In the genomic region with DNA sequence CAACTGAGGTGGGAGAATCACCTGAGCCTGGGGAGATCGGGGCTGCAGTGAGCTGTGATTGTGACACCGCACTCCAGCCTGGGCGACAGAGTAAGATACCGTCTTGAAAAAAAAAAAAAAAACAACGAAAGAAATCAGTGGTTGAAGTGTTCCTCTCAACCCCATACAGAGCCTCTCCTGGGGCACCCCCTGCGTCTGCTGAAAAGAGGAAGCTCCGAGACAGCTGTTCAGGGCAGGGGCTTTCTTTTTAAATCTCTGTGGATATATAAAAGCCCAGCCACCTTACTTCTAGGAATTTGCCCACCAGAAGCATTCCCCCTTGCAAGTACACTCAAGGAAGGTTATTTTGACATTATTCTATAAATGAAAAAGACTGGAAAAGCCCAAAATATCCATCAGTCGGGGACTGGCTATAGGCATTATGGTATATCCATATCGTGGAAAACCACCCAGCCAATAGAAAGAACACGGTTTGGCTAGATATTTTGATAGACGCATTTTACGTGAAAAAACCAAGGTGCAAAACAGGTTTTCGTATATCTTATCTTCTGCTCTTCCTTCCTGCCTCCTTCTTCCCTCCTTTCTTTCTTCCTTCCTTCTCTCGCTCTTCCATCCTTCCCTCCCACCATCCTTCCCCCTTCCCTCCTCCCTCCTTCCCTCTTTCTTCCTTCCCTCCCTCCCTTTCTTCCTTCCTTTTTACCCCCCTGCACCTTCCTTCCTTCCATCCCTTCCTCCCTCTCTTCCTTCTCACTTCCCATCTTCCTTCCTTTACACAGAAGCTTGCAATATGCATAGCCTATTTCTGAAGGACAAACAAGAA, we compare ENCODE assay signal across 8 cellular contexts. TPM values are rescaled to one million over a fixed set of nuclear protein-coding genes. Genes with fewer than 3 reads are reported as not detected.
DNase-seq lines count a peak whose midpoint lies in the region; ATAC-seq and TF ChIP-seq lines count a peak whose summit lies in the region.
"Had no signal": no experiment of that assay in that cellular context is flagged by ENCODE, and none has a peak within 500 bp of the region (broad histone marks: within the 10 kb centered on the region; RNA-seq: fewer than 3 reads in every experiment).

No MANE protein-coding gene starts in this region.

- DNase-seq in mucosa of descending colon (no peak), SJCRH30 (no peak), NCI-H1417 treated with DMSO at 0.1 percent for 48 hours (lab: John Stamatoyannopoulos, UW) (no peak), dermis blood vessel endothelial cell (no peak)

- H3K4me3 ChIP-seq in mucosa of descending colon (no peak overlapping the region), SJCRH30 (no peak overlapping the region)

- TF ChIP-seq CTCF in mucosa of descending colon (IDR thresholded peaks at IDR 0.05) = no peak

- H3K27me3 ChIP-seq in SJCRH30 = 0 out of 2 replicates have a peak, but pooled peaks cover 2% of the 10 kb centered on the region

- intact Hi-C loops in mucosa of descending colon (cut with DNase I, micrococcal nuclease) = no loop called here

- H3K9me3 ChIP-seq in mucosa of descending colon (no peaks in the 10 kb centered on the region), SJCRH30 (replicated peaks) (peaks cover 3% of the 10 kb centered on the region; the same call in 1 of the 2 replicates)

- H3K36me3 ChIP-seq in mucosa of descending colon (ENCODE audit: low read depth) = no peaks in the 10 kb centered on the region
- no peaks in the 10 kb centered on the region for H3K36me3 ChIP-seq in SJCRH30

- no peak overlapping the region for H3K27ac ChIP-seq in SJCRH30

- no peaks in the 10 kb centered on the region for H3K4me1 ChIP-seq in mucosa of descending colon (ENCODE audit: low read depth)
- no peaks in the 10 kb centered on the region for H3K4me1 ChIP-seq in SJCRH30

- ATAC-seq in GM18867 (IDR thresholded peaks at IDR 0.05; ENCODE audit: unreplicated experiment) (peak; percentile 94), GM21528 (IDR thresholded peaks at IDR 0.05; ENCODE audit: low FRiP score, unreplicated experiment) (peak; percentile 78), HG03521 (IDR thresholded peaks at IDR 0.05; ENCODE audit: unreplicated experiment) (peak; percentile 82), mucosa of descending colon (peak; percentile 51)

RNA-seq across cellular contexts. Expression of a gene that starts 9.2 kb away (rescaled TPM):
- under 1 TPM; 0.16 to 0.51 (median 0.41) TPM for total RNA-seq in mucosa of descending colon
- not detected in 2 replicates for total RNA-seq in SJCRH30 (2014; rRNA removed; shearing (Covaris generic))
- total RNA-seq in dermis blood vessel endothelial cell = not detected in 2 replicates
- total RNA-seq: HT1080 had no signal

RNA-seq across cellular contexts. Expression of a gene that starts 22.9 kb away (rescaled TPM):
- total RNA-seq in mucosa of descending colon = 10 to 100 TPM in 1 of 3 donors, 1 to 10 TPM in 2; 2.6 to 10.5 (median 3.5) TPM
- total RNA-seq in SJCRH30 (2014; rRNA removed; shearing (Covaris generic)) = 0.38 and 0.69 TPM in 2 replicates
- total RNA-seq in dermis blood vessel endothelial cell = 3.3 and 31.7 TPM in 2 replicates

RNA-seq across cellular contexts. Expression of a gene that starts 55.1 kb away (rescaled TPM):
- total RNA-seq in mucosa of descending colon (not detected), dermis blood vessel endothelial cell (not detected in 2 replicates)
- not detected in 2 replicates for total RNA-seq in SJCRH30 (2014; rRNA removed; shearing (Covaris generic))
- total RNA-seq: HT1080 had no signal
